In the genomic region with DNA sequence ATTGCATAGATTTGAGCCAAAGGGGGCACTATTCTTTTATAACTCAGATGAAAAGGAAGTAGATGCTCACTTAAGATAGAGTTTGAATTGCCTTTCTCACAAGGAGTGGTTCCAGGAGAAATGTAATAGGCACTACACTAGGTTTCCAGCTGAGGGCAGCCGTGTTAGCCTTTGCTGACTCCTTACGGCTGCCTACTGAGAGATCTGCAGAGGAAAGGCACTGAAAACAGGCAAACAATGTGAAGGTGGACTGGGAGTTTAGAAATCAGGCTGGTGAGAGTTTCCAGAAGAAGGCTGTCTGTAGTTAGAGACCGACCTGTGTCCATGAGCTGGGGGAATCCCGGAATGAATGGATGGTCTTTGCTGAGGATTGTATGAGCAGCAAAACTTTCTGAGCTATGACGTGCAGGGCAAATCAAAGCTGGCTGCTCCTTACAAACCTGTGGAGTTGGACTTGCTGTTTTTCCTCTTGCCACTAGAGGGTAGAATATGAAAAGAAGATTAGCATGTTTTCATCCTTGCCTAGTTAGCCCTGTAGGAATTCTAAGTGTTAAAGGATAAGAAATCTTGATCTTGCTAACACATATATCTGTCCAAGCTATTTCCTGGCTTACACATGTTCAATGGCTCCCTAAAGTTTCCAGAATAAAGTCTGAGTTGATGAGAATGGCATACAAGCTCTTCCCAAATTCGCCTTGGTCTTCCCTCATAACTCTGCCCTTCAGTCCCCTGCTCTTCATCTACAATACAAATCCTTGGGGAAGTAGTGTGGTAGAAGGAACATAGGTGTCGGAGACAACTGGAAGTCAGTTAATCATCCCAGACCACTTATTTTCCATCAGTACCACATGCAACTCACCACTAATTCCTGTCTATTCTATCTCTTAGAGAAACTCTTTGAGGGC, we compare ENCODE assay signal across 8 cellular contexts. TPM values are rescaled to one million over a fixed set of nuclear protein-coding genes. Genes with fewer than 3 reads are reported as not detected.
DNase-seq lines count a peak whose midpoint lies in the region; ATAC-seq and TF ChIP-seq lines count a peak whose summit lies in the region.

No MANE protein-coding gene starts in this region.

- intact Hi-C loops in right lobe of liver (cut with DNase I): loop anchor here in 1 of 2 donors (5.0 kb wide), 1 partner anchor 167 kb away; no protein-coding TSS in a partner anchor

- H3K4me1 ChIP-seq in right lobe of liver: no peaks in the 10 kb centered on the region

- no peaks in the 10 kb centered on the region for H3K9me3 ChIP-seq in right lobe of liver

- no peaks in the 10 kb centered on the region for H3K27me3 ChIP-seq in right lobe of liver

- no peak overlapping the region for H3K27ac ChIP-seq in right lobe of liver

- 20% methylated on average over 6 of the region's 7 CpGs for WGBS in right lobe of liver (ENCODE audit: insufficient coverage, low coverage, low lambda C conversion rate, missing lambda C conversion rate)

- no peaks in the 10 kb centered on the region for H3K36me3 ChIP-seq in right lobe of liver

- peak; percentile 70 to 85 (median 76) for TF ChIP-seq CTCF in right lobe of liver (IDR thresholded peaks at IDR 0.05)

- peak; percentile 66 for DNase-seq in DMS53 treated with DMSO at 0.1 percent for 48 hours (lab: John Stamatoyannopoulos, UW; ENCODE audit: unreplicated experiment)
- DNase-seq in NCI-H69 (lab: John Stamatoyannopoulos, UW): peak; percentile 85
- DNase-seq in activated CD4-positive, alpha-beta T cell treated with anti-CD3 and anti-CD28 coated beads, Interleukin-2, amount 50 U/mL, for 24 hours (ENCODE audit: low read depth in 1 of 2, low spot score in 1 of 2): peak; percentile 9 to 18
- peak; percentile 79 for DNase-seq in ecto neural progenitor cell (ENCODE audit: low spot score)
- DNase-seq in right lobe of liver: peak in 2 of 3 donors; percentile 40 to 56
- DNase-seq in stimulated activated CD4-positive, alpha-beta T cell treated with anti-CD3 and anti-CD28 coated beads, TNF-alpha, amount 100 ng/mL, for 24 hours (ENCODE audit: low read depth in 3 of 3): peak in 2 of 3 experiments; percentile 18 to 20

- ATAC-seq in HG03342 (IDR thresholded peaks at IDR 0.05; ENCODE audit: unreplicated experiment) (peak; percentile 46), right lobe of liver (peak; percentile 95 to 98 (median 97)), GM19467 (IDR thresholded peaks at IDR 0.05; ENCODE audit: unreplicated experiment) (no peak)

- no peak overlapping the region for H3K4me3 ChIP-seq in right lobe of liver

- no peak for TF ChIP-seq POLR2A in right lobe of liver (IDR thresholded peaks at IDR 0.05)

RNA-seq across cellular contexts. Expression of gene TAOK1, which starts 20.1 kb away (rescaled TPM):
- total RNA-seq in right lobe of liver: 10 to 100 TPM; 17.1 to 37.1 (median 21.1) TPM

Comparison
In these comparisons a context has a peak if more than half of its experiments do, and no peak if none do; other contexts are left out.
1. DNase-seq: peak in every context shown above with its lines; median percentile 85 in NCI-H69; 79 in ecto neural progenitor cell; 66 in DMS53 treated with DMSO at 0.1 percent for 48 hours; 48 in right lobe of liver; 19 in stimulated activated CD4-positive, alpha-beta T cell treated with anti-CD3 and anti-CD28 coated beads, TNF-alpha, amount 100 ng/mL, for 24 hours; 14 in activated CD4-positive, alpha-beta T cell treated with anti-CD3 and anti-CD28 coated beads, Interleukin-2, amount 50 U/mL, for 24 hours.